In genomic region chr6:3405182-3405518, GRCh38 we compare ENCODE assay signal across 24 cellular contexts. TPM values are rescaled to one million over a fixed set of nuclear protein-coding genes. Genes with fewer than 3 reads are reported as not detected.
DNase-seq lines count a peak whose midpoint lies in the region; ATAC-seq and TF ChIP-seq lines count a peak whose summit lies in the region.
"Had no signal": no experiment of that assay in that cellular context is flagged by ENCODE, and none has a peak within 500 bp of the region (broad histone marks: within the 10 kb centered on the region; RNA-seq: fewer than 3 reads in every experiment).

No MANE protein-coding gene starts in this region.

- no peak for TF ChIP-seq RAD21 in liver (IDR thresholded peaks at IDR 0.05)

- H3K27me3 Mint-ChIP-seq in CD14-positive monocyte (ENCODE audit: low read depth in 3 of 3) = peaks cover 2 to 4% (median 4%) of the 10 kb centered on the region in 3 donors
- H3K27me3 Mint-ChIP-seq: activated T-cell treated with anti-CD3 and anti-CD28 coated beads, Interleukin-2, amount 50 U/mL, for 24 hours had no signal

- ATAC-seq in GM18867 (IDR thresholded peaks at IDR 0.05; ENCODE audit: unreplicated experiment) (no peak), GM18873 (IDR thresholded peaks at IDR 0.05; ENCODE audit: low FRiP score, unreplicated experiment) (no peak)
- ATAC-seq: natural killer cell treated with Interleukin-12 subunit alpha and Interleukin-12 subunit beta and Interleukin-15 and Interleukin-18, amount 100 ng/mL, for 72 hours had no signal

- WGBS in liver = 96% methylated on average over 11 of the region's 11 CpGs

- TF ChIP-seq POLR2A in Peyer's patch (IDR thresholded peaks at IDR 0.05) = no peak

- H3K36me3 ChIP-seq in Peyer's patch (no peaks in the 10 kb centered on the region), colonic mucosa (no peaks in the 10 kb centered on the region), liver (ENCODE audit: control insufficient read depth in 4 of 4, insufficient read depth in 3 of 4, low read depth in 1 of 4, low read length in 3 of 4) (no peaks in the 10 kb centered on the region)
- H3K36me3 ChIP-seq: thoracic aorta had no signal

- DNase-seq in Peyer's patch (no peak), colonic mucosa (no peak), CD14-positive monocyte (ENCODE audit: low spot score) (no peak), cerebellum (ENCODE audit: low spot score) (no peak)
- DNase-seq: activated CD4-positive, alpha-beta T cell treated with anti-CD3 and anti-CD28 coated beads for 1 hour; activated CD8-positive, alpha-beta memory T cell treated with anti-CD3 and anti-CD28 coated beads for 24 hours; activated naive CD4-positive, alpha-beta T cell; activated T-cell treated with anti-CD3 and anti-CD28 coated beads, Interleukin-2, amount 50 U/mL, for 24 hours; amniotic stem cell; central memory CD4-positive, alpha-beta T cell; DND-41; effector CD8-positive, alpha-beta T cell; glutamatergic neuron; Karpas-422; left colon; NCI-H1048; NCI-H1930; NCI-H82; Right ventricle myocardium superior had no signal

- H3K27ac ChIP-seq in Peyer's patch (peak overlapping the region in 3 of 4 donors; percentile 12 to 63 (median 34)), colonic mucosa (peak overlapping the region; percentile 69), liver (ENCODE audit: low read depth in 1 of 2, low read length in 2 of 2) (peak overlapping the region; percentile 63 to 73)
- H3K27ac ChIP-seq: thoracic aorta had no signal

- intact Hi-C loops in colonic mucosa (cut with DNase I) = no loop called here
- intact Hi-C loops in CD14-positive monocyte (cut with micrococcal nuclease) = no loop called here

- H3K9ac ChIP-seq in colonic mucosa (ENCODE audit: low read depth in 2 of 2, low read length in 2 of 2) = peak overlapping the region in 1 of 2 donors; percentile 28
- no peak overlapping the region for H3K9ac ChIP-seq in liver (ENCODE audit: low read depth in 1 of 2, low read length in 2 of 2)

- H3K4me1 ChIP-seq in Peyer's patch (peaks cover 0 to 61% (median 4%) of the 10 kb centered on the region in 4 donors), colonic mucosa (peaks cover 16% of the 10 kb centered on the region), liver (ENCODE audit: control insufficient read depth in 4 of 4, insufficient read depth in 4 of 4, low read length in 3 of 4) (peaks cover 25 to 92% (median 86%) of the 10 kb centered on the region in 4 donors)

- H3K9me3 ChIP-seq in Peyer's patch (no peaks in the 10 kb centered on the region), colonic mucosa (no peaks in the 10 kb centered on the region), liver (ENCODE audit: control insufficient read depth in 4 of 4, low read length in 3 of 4) (no peaks in the 10 kb centered on the region)
- H3K9me3 ChIP-seq: thoracic aorta had no signal

- H3K4me1 Mint-ChIP-seq in CD14-positive monocyte = peaks cover 8% of the 10 kb centered on the region

- H3K27me3 ChIP-seq in Peyer's patch (no peaks in the 10 kb centered on the region), colonic mucosa (no peaks in the 10 kb centered on the region), liver (ENCODE audit: control insufficient read depth in 4 of 4, insufficient read depth in 4 of 4, low read length in 3 of 4) (no peaks in the 10 kb centered on the region)

- no peak overlapping the region for H3K27ac Mint-ChIP-seq in CD14-positive monocyte
- H3K27ac Mint-ChIP-seq: activated T-cell treated with anti-CD3 and anti-CD28 coated beads, Interleukin-2, amount 50 U/mL, for 24 hours; natural killer cell treated with Interleukin-12 subunit alpha and Interleukin-12 subunit beta and Interleukin-15 and Interleukin-18, amount 100 ng/mL, for 72 hours had no signal

- no peak for TF ChIP-seq CTCF in Peyer's patch (IDR thresholded peaks at IDR 0.05)
- no peak for TF ChIP-seq CTCF in colonic mucosa (IDR thresholded peaks at IDR 0.05)
- TF ChIP-seq CTCF in liver (IDR thresholded peaks at IDR 0.05; ENCODE audit: low read depth, low read length, missing input control) = no peak
- no peak for TF ChIP-seq CTCF in CD14-positive monocyte (IDR thresholded peaks at IDR 0.05)

- no peaks in the 10 kb centered on the region for H3K36me3 Mint-ChIP-seq in CD14-positive monocyte
- H3K36me3 Mint-ChIP-seq: natural killer cell treated with Interleukin-12 subunit alpha and Interleukin-12 subunit beta and Interleukin-15 and Interleukin-18, amount 100 ng/mL, for 72 hours had no signal

- no peaks in the 10 kb centered on the region for H3K9me3 Mint-ChIP-seq in CD14-positive monocyte
- H3K9me3 Mint-ChIP-seq: activated T-cell treated with anti-CD3 and anti-CD28 coated beads, Interleukin-2, amount 50 U/mL, for 24 hours; natural killer cell treated with Interleukin-12 subunit alpha and Interleukin-12 subunit beta and Interleukin-15 and Interleukin-18, amount 100 ng/mL, for 72 hours had no signal

- H3K4me3 Mint-ChIP-seq in CD14-positive monocyte = no peak overlapping the region
- H3K4me3 Mint-ChIP-seq: activated T-cell treated with anti-CD3 and anti-CD28 coated beads, Interleukin-2, amount 50 U/mL, for 24 hours; natural killer cell treated with Interleukin-12 subunit alpha and Interleukin-12 subunit beta and Interleukin-15 and Interleukin-18, amount 100 ng/mL, for 72 hours had no signal

- H3K4me3 ChIP-seq in Peyer's patch (no peak overlapping the region), colonic mucosa (no peak overlapping the region), liver (ENCODE audit: low read depth in 1 of 3, low read length in 3 of 3) (no peak overlapping the region)
- H3K4me3 ChIP-seq: thoracic aorta had no signal

TF ChIP-seq in liver, 16 proteins besides CTCF, POLR2A, EP300 and RAD21:
- TF ChIP-seq TAF1 (conservative IDR thresholded peaks at IDR 0.05) (no peak), ATF3 (IDR thresholded peaks at IDR 0.05) (no peak), YY1 (IDR thresholded peaks at IDR 0.05) (no peak), FOXA1 (IDR thresholded peaks at IDR 0.05) (no peak), MAX (IDR thresholded peaks at IDR 0.05) (no peak), HNF4A (conservative IDR thresholded peaks at IDR 0.05) (no peak), SP1 (IDR thresholded peaks at IDR 0.05) (no peak), EGR1 (IDR thresholded peaks at IDR 0.05; ENCODE audit: low read depth in 2 of 2) (no peak), HNF4G (IDR thresholded peaks at IDR 0.05) (no peak), JUND (IDR thresholded peaks at IDR 0.05) (no peak), RXRA (IDR thresholded peaks at IDR 0.05) (no peak), GABPA (IDR thresholded peaks at IDR 0.05 in 1 of 2, conservative IDR thresholded peaks at IDR 0.05 in 1 of 2) (no peak), ZBTB33 (IDR thresholded peaks at IDR 0.05) (no peak), NR2F2 (IDR thresholded peaks at IDR 0.05) (no peak), FOXA2 (IDR thresholded peaks at IDR 0.05) (no peak)
- TF ChIP-seq, protein P1, sequence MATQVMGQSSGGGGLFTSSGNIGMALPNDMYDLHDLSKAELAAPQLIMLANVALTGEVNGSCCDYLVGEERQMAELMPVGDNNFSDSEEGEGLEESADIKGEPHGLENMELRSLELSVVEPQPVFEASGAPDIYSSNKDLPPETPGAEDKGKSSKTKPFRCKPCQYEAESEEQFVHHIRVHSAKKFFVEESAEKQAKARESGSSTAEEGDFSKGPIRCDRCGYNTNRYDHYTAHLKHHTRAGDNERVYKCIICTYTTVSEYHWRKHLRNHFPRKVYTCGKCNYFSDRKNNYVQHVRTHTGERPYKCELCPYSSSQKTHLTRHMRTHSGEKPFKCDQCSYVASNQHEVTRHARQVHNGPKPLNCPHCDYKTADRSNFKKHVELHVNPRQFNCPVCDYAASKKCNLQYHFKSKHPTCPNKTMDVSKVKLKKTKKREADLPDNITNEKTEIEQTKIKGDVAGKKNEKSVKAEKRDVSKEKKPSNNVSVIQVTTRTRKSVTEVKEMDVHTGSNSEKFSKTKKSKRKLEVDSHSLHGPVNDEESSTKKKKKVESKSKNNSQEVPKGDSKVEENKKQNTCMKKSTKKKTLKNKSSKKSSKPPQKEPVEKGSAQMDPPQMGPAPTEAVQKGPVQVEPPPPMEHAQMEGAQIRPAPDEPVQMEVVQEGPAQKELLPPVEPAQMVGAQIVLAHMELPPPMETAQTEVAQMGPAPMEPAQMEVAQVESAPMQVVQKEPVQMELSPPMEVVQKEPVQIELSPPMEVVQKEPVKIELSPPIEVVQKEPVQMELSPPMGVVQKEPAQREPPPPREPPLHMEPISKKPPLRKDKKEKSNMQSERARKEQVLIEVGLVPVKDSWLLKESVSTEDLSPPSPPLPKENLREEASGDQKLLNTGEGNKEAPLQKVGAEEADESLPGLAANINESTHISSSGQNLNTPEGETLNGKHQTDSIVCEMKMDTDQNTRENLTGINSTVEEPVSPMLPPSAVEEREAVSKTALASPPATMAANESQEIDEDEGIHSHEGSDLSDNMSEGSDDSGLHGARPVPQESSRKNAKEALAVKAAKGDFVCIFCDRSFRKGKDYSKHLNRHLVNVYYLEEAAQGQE (IDR thresholded peaks at IDR 0.05) = no peak

RNA-seq across cellular contexts. Expression of gene SLC22A23, which starts 51.7 kb away (rescaled TPM):
- 100 to 1,000 TPM in 2 of 4 donors, 10 to 100 TPM in 2; 22.3 to 145 (median 91.6) TPM for total RNA-seq in Peyer's patch
- 10 to 100 TPM; 85.7 to 89.5 TPM for total RNA-seq in colonic mucosa
- total RNA-seq in liver = 10 to 100 TPM; 29.4 to 45.4 TPM
- 1 to 10 TPM; 4.9 to 9.9 TPM for polyA plus RNA-seq in liver
- not detected for polyA plus RNA-seq in CD14-positive monocyte
- total RNA-seq in cerebellum = 40.4 TPM
